ENCODE assay signal across 8 cellular contexts in genomic region chr11:96267490-96268010, GRCh38.
DNase-seq lines count a peak whose midpoint lies in the region; ATAC-seq lines count a peak whose summit lies in the region.

No MANE protein-coding gene starts in this region.

- peak; percentile 32 to 57 for DNase-seq in activated CD4-positive, alpha-beta T cell treated with anti-CD3 and anti-CD28 coated beads, Interleukin-2, amount 50 U/mL, for 24 hours (ENCODE audit: low read depth in 1 of 2, low spot score in 1 of 2)
- DNase-seq in left kidney (ENCODE audit: low read depth, low spot score) (peak; percentile 56), glomerular visceral epithelial cell (ENCODE audit: extremely low spot score) (no peak), NCI-H82 treated with DMSO at 0.1 percent for 48 hours (lab: John Stamatoyannopoulos, UW; ENCODE audit: unreplicated experiment) (no peak), NCI-H1417 (lab: John Stamatoyannopoulos, UW) (no peak), cerebellar nuclear complex (lab: John Stamatoyannopoulos, UW) (no peak)

- ATAC-seq in GM19025 (IDR thresholded peaks at IDR 0.05; ENCODE audit: low read depth, unreplicated experiment) = peak; percentile 94
- ATAC-seq in HG02884 (IDR thresholded peaks at IDR 0.05; ENCODE audit: unreplicated experiment) = peak; percentile 97

Comparison
In these comparisons a context has a peak if more than half of its experiments do, and no peak if none do; other contexts are left out.
1. DNase-seq: peak in activated CD4-positive, alpha-beta T cell treated with anti-CD3 and anti-CD28 coated beads, Interleukin-2, amount 50 U/mL, for 24 hours (2 of 2) and left kidney (single experiment); none in glomerular visceral epithelial cell (single experiment), NCI-H82 treated with DMSO at 0.1 percent for 48 hours (single experiment), NCI-H1417 (0 of 3) and cerebellar nuclear complex (0 of 2).